ENCODE assay signal across 1 cellular context in the genomic region with DNA sequence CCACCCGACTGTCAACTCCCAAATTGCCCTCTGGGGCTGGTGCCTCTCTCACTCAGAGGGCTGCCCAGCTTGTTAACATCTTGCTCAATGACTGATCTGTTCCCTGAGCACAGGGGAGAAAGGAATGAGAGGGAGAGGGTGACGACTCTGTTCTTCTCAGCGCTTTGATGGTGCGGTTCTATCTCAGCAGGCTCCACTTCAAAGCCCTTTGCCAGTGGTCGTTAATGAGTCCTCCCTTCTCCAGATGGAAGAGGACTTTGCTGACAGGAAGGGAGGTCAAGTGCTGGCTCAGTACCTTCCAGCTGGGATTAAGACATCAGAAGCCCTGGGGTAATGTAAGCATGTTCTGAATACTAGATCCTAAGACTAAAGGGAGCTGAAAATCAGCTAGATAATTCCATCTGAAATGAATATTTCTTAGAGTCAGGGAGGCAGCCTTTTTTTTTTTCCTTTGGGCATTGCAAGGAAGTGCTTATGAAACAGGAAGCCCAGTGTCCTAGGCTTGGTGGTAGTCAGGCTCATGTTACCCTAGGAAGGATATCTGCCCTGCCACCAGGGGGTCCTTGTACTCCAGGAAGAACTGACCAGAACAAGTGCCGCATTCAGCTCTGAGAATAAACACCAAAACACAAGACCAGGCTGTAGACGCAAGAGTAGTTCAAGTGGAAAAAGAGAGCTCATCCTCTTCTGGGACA.
TF ChIP-seq lines count a peak whose summit lies in the region.

No MANE protein-coding gene starts in this region.

TF ChIP-seq in K562, 482 proteins besides CTCF, POLR2A, EP300 and RAD21:
- TF ChIP-seq HCFC1 (IDR thresholded peaks at IDR 0.05; ENCODE audit: low read depth, low read length): no peak
